In the genomic region with DNA sequence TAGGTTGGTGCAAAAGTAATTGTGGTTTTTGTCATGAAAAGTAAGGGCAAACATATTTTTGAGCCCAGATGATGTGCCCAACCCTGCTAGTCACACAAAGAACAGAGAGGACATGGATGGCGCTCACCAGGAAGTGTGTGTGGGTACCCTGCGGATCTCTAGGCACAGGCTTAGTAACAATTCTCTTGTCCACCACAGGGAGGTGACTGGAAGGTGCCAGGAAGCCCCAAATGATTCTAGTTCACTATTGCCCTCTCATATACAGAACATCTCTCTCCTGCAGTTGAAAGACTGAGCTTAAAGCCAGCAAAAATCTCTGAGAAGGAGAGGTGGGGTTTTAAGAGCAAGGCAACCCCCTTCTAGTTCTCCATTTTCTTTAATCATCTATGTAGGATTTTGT, we compare ENCODE assay signal across 8 cellular contexts.
DNase-seq lines count a peak whose midpoint lies in the region; ATAC-seq and TF ChIP-seq lines count a peak whose summit lies in the region.

No MANE protein-coding gene starts in this region.

- ATAC-seq in HG03108 (IDR thresholded peaks at IDR 0.05; ENCODE audit: unreplicated experiment): peak; percentile 43
- no peak for ATAC-seq in GM18505 (IDR thresholded peaks at IDR 0.05; ENCODE audit: unreplicated experiment)
- ATAC-seq in GM19467 (IDR thresholded peaks at IDR 0.05; ENCODE audit: unreplicated experiment): no peak

- DNase-seq in stimulated activated CD4-positive, alpha-beta T cell treated with anti-CD3 and anti-CD28 coated beads, Interleukin-4, amount 100 ng/mL, for 24 hours: peak; percentile 28
- DNase-seq in stimulated activated CD4-positive, alpha-beta T cell treated with anti-CD3 and anti-CD28 coated beads, Interleukin-4, amount 100 ng/mL, for 4 hours: no peak
- peak; percentile 25 for DNase-seq in UCSD-AML1 (lab: John Stamatoyannopoulos, UW; ENCODE audit: unreplicated experiment)
- DNase-seq in DMS79 (lab: John Stamatoyannopoulos, UW): no peak
- DNase-seq in NCI-H1694 treated with DMSO at 0.1 percent for 48 hours (lab: John Stamatoyannopoulos, UW): no peak

- no peak for TF ChIP-seq POLR2A in GM18505 (IDR thresholded peaks at IDR 0.05; ENCODE audit: borderline replicate concordance, extremely low read depth, insufficient read depth, insufficient read length)

Comparison
In these comparisons a context has a peak if more than half of its experiments do, and no peak if none do; other contexts are left out.
1. DNase-seq: peak in stimulated activated CD4-positive, alpha-beta T cell treated with anti-CD3 and anti-CD28 coated beads, Interleukin-4, amount 100 ng/mL, for 24 hours (single experiment) and UCSD-AML1 (single experiment); none in stimulated activated CD4-positive, alpha-beta T cell treated with anti-CD3 and anti-CD28 coated beads, Interleukin-4, amount 100 ng/mL, for 4 hours (0 of 2), DMS79 (single experiment) and NCI-H1694 treated with DMSO at 0.1 percent for 48 hours (single experiment).